8 cellular contexts compared by ENCODE assay signal in genomic region chr5:71454913-71455312, GRCh38. TPM values are rescaled to one million over a fixed set of nuclear protein-coding genes. Genes with fewer than 3 reads are reported as not detected.
DNase-seq lines count a peak whose midpoint lies in the region; ATAC-seq and TF ChIP-seq lines count a peak whose summit lies in the region.

No MANE protein-coding gene starts in this region.

- intact Hi-C loops in esophagus squamous epithelium (cut with DNase I) (no loop called here), psoas muscle (cut with DNase I) (no loop called here)

- H3K4me2 ChIP-seq in DND-41 (ENCODE audit: insufficient read depth, low read length) = peak overlapping the region; percentile 83

- H3K4me3 ChIP-seq in DND-41 (ENCODE audit: low read depth in 1 of 2, low read length in 2 of 2) = peak overlapping the region; percentile 97 to 100
- peak overlapping the region; percentile 95 for H3K4me3 ChIP-seq in SJCRH30
- peak overlapping the region; percentile 72 to 96 (median 83) for H3K4me3 ChIP-seq in esophagus squamous epithelium
- H3K4me3 ChIP-seq in psoas muscle = peak overlapping the region; percentile 77

- ATAC-seq in DND-41 (ENCODE audit: insufficient read depth, low read depth) (no peak), psoas muscle (no peak), GM21381 (IDR thresholded peaks at IDR 0.05; ENCODE audit: unreplicated experiment) (no peak)

- peaks cover 21% of the 10 kb centered on the region for H3K36me3 ChIP-seq in DND-41 (ENCODE audit: insufficient read depth, low read length)
- peaks cover 17% of the 10 kb centered on the region for H3K36me3 ChIP-seq in SJCRH30
- H3K36me3 ChIP-seq in esophagus squamous epithelium = peaks cover 4 to 16% (median 4%) of the 10 kb centered on the region in 3 donors
- peaks cover 6 to 16% of the 10 kb centered on the region in 2 donors for H3K36me3 ChIP-seq in psoas muscle (ENCODE audit: insufficient read depth in 1 of 2, low read depth in 1 of 2)

- peaks cover 43% of the 10 kb centered on the region for H3K79me2 ChIP-seq in DND-41 (ENCODE audit: insufficient read depth, low read length)

- 68 to 73% methylated on average over 14 to 19 of the region's 19 CpGs for WGBS in esophagus squamous epithelium, 2 donors
- WGBS in psoas muscle, 3 donors = 61 to 64% (median 63%) methylated on average over 19 of the region's 19 CpGs

- H3K27me3 ChIP-seq in DND-41 (ENCODE audit: insufficient read depth, low read length, poor library complexity) (no peaks in the 10 kb centered on the region), SJCRH30 (no peaks in the 10 kb centered on the region), esophagus squamous epithelium (peaks cover 0 to 22% (median 0%) of the 10 kb centered on the region in 4 donors), psoas muscle (ENCODE audit: insufficient read depth in 3 of 3, low read length in 2 of 3) (peaks cover 0 to 7% (median 0%) of the 10 kb centered on the region in 3 donors)

- H3K9ac ChIP-seq in DND-41 (ENCODE audit: low read depth, low read length) = peak overlapping the region; percentile 94; the same call in 1 of the 2 replicates

- H3K9me3 ChIP-seq in DND-41 (ENCODE audit: insufficient read depth, low read length, severe bottlenecking) (no peaks in the 10 kb centered on the region), SJCRH30 (replicated peaks) (no peaks in the 10 kb centered on the region), esophagus squamous epithelium (no peaks in the 10 kb centered on the region), psoas muscle (no peaks in the 10 kb centered on the region)

- DNase-seq in DND-41 (no peak), SJCRH30 (no peak), esophagus squamous epithelium (lab: John Stamatoyannopoulos, UW) (no peak), psoas muscle (no peak), glomerular visceral epithelial cell (ENCODE audit: extremely low spot score) (no peak), NCI-H2107 (lab: John Stamatoyannopoulos, UW) (no peak), amniotic stem cell (lab: John Stamatoyannopoulos, UW) (no peak)

- H2AFZ ChIP-seq in DND-41 (ENCODE audit: low read depth, low read length) = peak overlapping the region; percentile 98

- TF ChIP-seq POLR2A in esophagus squamous epithelium (IDR thresholded peaks at IDR 0.05) = no peak

- TF ChIP-seq CTCF in DND-41 (IDR thresholded peaks at IDR 0.05; ENCODE audit: borderline replicate concordance, extremely low read depth, low read length, poor library complexity, severe bottlenecking) (no peak), esophagus squamous epithelium (IDR thresholded peaks at IDR 0.05) (no peak), psoas muscle (IDR thresholded peaks at IDR 0.05) (no peak)

- H4K20me1 ChIP-seq in DND-41 (ENCODE audit: insufficient read depth, low read length) = peaks cover 8% of the 10 kb centered on the region; the same call in 1 of the 2 replicates

- H3K27ac ChIP-seq in DND-41 (ENCODE audit: low read length) (no peak overlapping the region), SJCRH30 (no peak overlapping the region), esophagus squamous epithelium (peak overlapping the region; percentile 91 to 97 (median 95)), psoas muscle (peak overlapping the region; percentile 90)

- peaks cover 23% of the 10 kb centered on the region for H3K4me1 ChIP-seq in DND-41 (ENCODE audit: insufficient read depth, low read length)
- peaks cover 2% of the 10 kb centered on the region; the same call in 1 of the 2 replicates for H3K4me1 ChIP-seq in SJCRH30
- peaks cover 11 to 29% (median 16%) of the 10 kb centered on the region in 3 donors for H3K4me1 ChIP-seq in esophagus squamous epithelium
- peaks cover 22% of the 10 kb centered on the region for H3K4me1 ChIP-seq in psoas muscle

RNA-seq across cellular contexts. Expression of gene BDP1, which starts 0.5 kb away (rescaled TPM):
- 42.6 and 49.4 TPM in 2 replicates for total RNA-seq in SJCRH30 (2014; rRNA removed; shearing (Covaris generic))
- total RNA-seq in esophagus squamous epithelium (10 to 100 TPM; 15.2 to 36.0 (median 20.6) TPM), psoas muscle (10 to 100 TPM; 11.5 to 17.7 (median 12.6) TPM)
- polyA plus RNA-seq in psoas muscle = 1 to 10 TPM; 5.5 to 9.7 (median 6.3) TPM

Comparison
In these comparisons a context has a peak if more than half of its experiments do, and no peak if none do; other contexts are left out.
1. H3K27ac ChIP-seq: peak in esophagus squamous epithelium (4 of 4) and psoas muscle (single experiment); none in DND-41 (single experiment) and SJCRH30 (single experiment).
2. Peak in every context shown above with its lines, with median percentiles within 50 percentile points of each other: H3K4me3 ChIP-seq.